ENCODE assay signal across 16 cellular contexts in the genomic region with DNA sequence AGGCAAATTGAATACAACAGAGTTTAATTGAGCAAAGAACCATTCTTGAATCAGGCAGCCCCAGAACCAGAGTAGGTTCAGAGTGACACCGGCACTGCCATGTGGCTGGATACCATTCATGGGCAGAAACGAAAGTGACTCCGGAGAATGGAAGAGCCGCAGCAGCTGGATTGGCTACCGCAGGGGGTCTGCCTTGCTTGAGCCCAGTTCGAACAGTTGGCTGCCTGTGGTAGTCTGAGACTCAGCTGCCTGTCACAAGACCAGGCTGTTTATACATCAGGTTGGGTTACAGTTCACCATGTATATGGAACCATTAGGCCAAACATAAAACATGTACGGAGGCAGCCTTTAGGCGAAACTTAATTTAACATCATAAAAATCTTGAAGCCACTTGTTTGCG.
DNase-seq lines count a peak whose midpoint lies in the region; ATAC-seq lines count a peak whose summit lies in the region.
"Had no signal": no experiment of that assay in that cellular context is flagged by ENCODE, and none has a peak within 500 bp of the region (broad histone marks: within the 10 kb centered on the region; RNA-seq: fewer than 3 reads in every experiment).

No MANE protein-coding gene starts in this region.

- peaks cover 50% of the 10 kb centered on the region for H3K79me2 ChIP-seq in Karpas-422 (ENCODE audit: low read length)

- no peak overlapping the region for H2AFZ ChIP-seq in Karpas-422 (ENCODE audit: low read length)

- intact Hi-C loops in activated T-helper 1 cell treated with anti-CD3 and anti-CD28 coated beads, Interleukin-12 subunit alpha, Interleukin-12 subunit beta, Interleukin-2, Interleukin-4 antibody, amounts not matched to agents 30 ng/mL and 10 ng/mL and 1 ng/mL, durations not matched to agents 14 hours and 24 hours and 36 hours (cut with micrococcal nuclease), result no loop called here

- no peaks in the 10 kb centered on the region for H4K20me1 ChIP-seq in Karpas-422 (ENCODE audit: insufficient read depth, low read depth, low read length)

- no peak overlapping the region for H3K4me3 ChIP-seq in Karpas-422 (ENCODE audit: low read length)
- H3K4me3 ChIP-seq: K562, vagina had no signal

- peaks cover 8% of the 10 kb centered on the region for H3K9me3 Mint-ChIP-seq in stimulated activated naive CD8-positive, alpha-beta T cell treated with anti-CD3 and anti-CD28 coated beads, Interleukin-15, Interleukin-2, amounts not matched to agents 100 ng/mL and 50 ng/mL, for 24 hours
- H3K9me3 Mint-ChIP-seq in stimulated activated naive CD8-positive, alpha-beta T cell treated with anti-CD3 and anti-CD28 coated beads, Interleukin-15, amount 100 ng/mL, for 72 hours, result peaks cover 8 to 16% of the 10 kb centered on the region in 2 donors
- peaks cover 9% of the 10 kb centered on the region for H3K9me3 Mint-ChIP-seq in activated T-helper 1 cell treated with anti-CD3 and anti-CD28 coated beads, Interleukin-12 subunit alpha, Interleukin-12 subunit beta, Interleukin-2, Interleukin-4 antibody, amounts not matched to agents 30 ng/mL and 10 ng/mL and 1 ng/mL, durations not matched to agents 14 hours and 24 hours and 36 hours

- peaks cover 51% of the 10 kb centered on the region for H3K4me1 ChIP-seq in Karpas-422 (ENCODE audit: low read length)

- H3K4me2 ChIP-seq in Karpas-422 (ENCODE audit: low read depth, low read length, poor library complexity, severe bottlenecking), result no peak overlapping the region

- H3K27ac Mint-ChIP-seq in stimulated activated naive CD8-positive, alpha-beta T cell treated with anti-CD3 and anti-CD28 coated beads, Interleukin-15, Interleukin-2, amounts not matched to agents 100 ng/mL and 50 ng/mL, for 24 hours, result peak overlapping the region; percentile 49
- no peak overlapping the region for H3K27ac Mint-ChIP-seq in stimulated activated naive CD8-positive, alpha-beta T cell treated with anti-CD3 and anti-CD28 coated beads, Interleukin-15, amount 100 ng/mL, for 72 hours
- H3K27ac Mint-ChIP-seq in activated T-helper 1 cell treated with anti-CD3 and anti-CD28 coated beads, Interleukin-12 subunit alpha, Interleukin-12 subunit beta, Interleukin-2, Interleukin-4 antibody, amounts not matched to agents 30 ng/mL and 10 ng/mL and 1 ng/mL, durations not matched to agents 14 hours and 24 hours and 36 hours, result no peak overlapping the region
- H3K27ac Mint-ChIP-seq: progenitor cell of endocrine pancreas had no signal

- peaks cover 97% of the 10 kb centered on the region for H3K4me1 Mint-ChIP-seq in stimulated activated naive CD8-positive, alpha-beta T cell treated with anti-CD3 and anti-CD28 coated beads, Interleukin-15, Interleukin-2, amounts not matched to agents 100 ng/mL and 50 ng/mL, for 24 hours (ENCODE audit: low read depth)
- H3K4me1 Mint-ChIP-seq in stimulated activated naive CD8-positive, alpha-beta T cell treated with anti-CD3 and anti-CD28 coated beads, Interleukin-15, amount 100 ng/mL, for 72 hours, result peaks cover 95% of the 10 kb centered on the region
- peaks cover 87% of the 10 kb centered on the region for H3K4me1 Mint-ChIP-seq in activated T-helper 1 cell treated with anti-CD3 and anti-CD28 coated beads, Interleukin-12 subunit alpha, Interleukin-12 subunit beta, Interleukin-2, Interleukin-4 antibody, amounts not matched to agents 30 ng/mL and 10 ng/mL and 1 ng/mL, durations not matched to agents 14 hours and 24 hours and 36 hours (ENCODE audit: low read depth)

- ATAC-seq in stimulated activated naive CD8-positive, alpha-beta T cell treated with anti-CD3 and anti-CD28 coated beads, Interleukin-15, amount 100 ng/mL, for 72 hours, result no peak
- ATAC-seq: K562 had no signal

- DNase-seq in stimulated activated naive CD8-positive, alpha-beta T cell treated with anti-CD3 and anti-CD28 coated beads, Interleukin-15, amount 100 ng/mL, for 72 hours, result no peak
- DNase-seq in NCI-H748 treated with DMSO at 0.1 percent for 48 hours (lab: John Stamatoyannopoulos, UW) (peak; percentile 60), left kidney (ENCODE audit: low read depth, low spot score) (peak; percentile 57), KG1 (lab: John Stamatoyannopoulos, UW) (no peak), Karpas-422 (no peak)
- DNase-seq in activated T-helper 1 cell treated with anti-CD3 and anti-CD28 coated beads, Interleukin-12 subunit alpha, Interleukin-12 subunit beta, Interleukin-2, Interleukin-4 antibody, amounts not matched to agents 30 ng/mL and 10 ng/mL and 1 ng/mL, durations not matched to agents 14 hours and 24 hours and 36 hours (ENCODE audit: low spot score), result no peak
- no peak for DNase-seq in stimulated activated CD4-positive, alpha-beta T cell treated with anti-CD3 and anti-CD28 coated beads, Interleukin-12 subunit alpha, Interleukin-12 subunit beta, amount 100 ng/mL, for 4 hours
- DNase-seq: activated naive CD8-positive, alpha-beta T cell treated with anti-CD3 and anti-CD28 coated beads, Interleukin-2, amount 10 ng/mL, durations not matched to agents 7 days and 5 days; DMS53; RPMI8226; stimulated activated CD4-positive, alpha-beta T cell treated with anti-CD3 and anti-CD28 coated beads, Interleukin-1b, Interleukin-23, amount 100 ng/mL, for 48 hours; T1000 had no signal

- H3K36me3 Mint-ChIP-seq in stimulated activated naive CD8-positive, alpha-beta T cell treated with anti-CD3 and anti-CD28 coated beads, Interleukin-15, Interleukin-2, amounts not matched to agents 100 ng/mL and 50 ng/mL, for 24 hours (ENCODE audit: low read depth), result peaks cover 35% of the 10 kb centered on the region
- H3K36me3 Mint-ChIP-seq in activated T-helper 1 cell treated with anti-CD3 and anti-CD28 coated beads, Interleukin-12 subunit alpha, Interleukin-12 subunit beta, Interleukin-2, Interleukin-4 antibody, amounts not matched to agents 30 ng/mL and 10 ng/mL and 1 ng/mL, durations not matched to agents 14 hours and 24 hours and 36 hours (ENCODE audit: low read depth), result peaks cover 37% of the 10 kb centered on the region

- H3K9me2 ChIP-seq in Karpas-422 (replicated peaks; ENCODE audit: insufficient read depth, low read length), result no peaks in the 10 kb centered on the region

- no peaks in the 10 kb centered on the region for H3K27me3 ChIP-seq in Karpas-422 (ENCODE audit: low read length)
- H3K27me3 ChIP-seq: vagina had no signal

- H3K27ac ChIP-seq in Karpas-422 (ENCODE audit: low read length), result no peak overlapping the region
- H3K27ac ChIP-seq: vagina had no signal

- no peaks in the 10 kb centered on the region for H3K36me3 ChIP-seq in Karpas-422 (ENCODE audit: insufficient read depth, low read length)
- H3K36me3 ChIP-seq: vagina had no signal

- no peak overlapping the region for H3K9ac ChIP-seq in Karpas-422 (ENCODE audit: low read length)

- no peak overlapping the region for H3K4me3 Mint-ChIP-seq in stimulated activated naive CD8-positive, alpha-beta T cell treated with anti-CD3 and anti-CD28 coated beads, Interleukin-15, Interleukin-2, amounts not matched to agents 100 ng/mL and 50 ng/mL, for 24 hours
- H3K4me3 Mint-ChIP-seq in stimulated activated naive CD8-positive, alpha-beta T cell treated with anti-CD3 and anti-CD28 coated beads, Interleukin-15, amount 100 ng/mL, for 72 hours, result no peak overlapping the region
- no peak overlapping the region for H3K4me3 Mint-ChIP-seq in activated T-helper 1 cell treated with anti-CD3 and anti-CD28 coated beads, Interleukin-12 subunit alpha, Interleukin-12 subunit beta, Interleukin-2, Interleukin-4 antibody, amounts not matched to agents 30 ng/mL and 10 ng/mL and 1 ng/mL, durations not matched to agents 14 hours and 24 hours and 36 hours
- H3K4me3 Mint-ChIP-seq: activated naive CD8-positive, alpha-beta T cell treated with anti-CD3 and anti-CD28 coated beads, Interleukin-2, amount 10 ng/mL, durations not matched to agents 7 days and 5 days had no signal

- H3K27me3 Mint-ChIP-seq in stimulated activated naive CD8-positive, alpha-beta T cell treated with anti-CD3 and anti-CD28 coated beads, Interleukin-15, Interleukin-2, amounts not matched to agents 100 ng/mL and 50 ng/mL, for 24 hours, result no peaks in the 10 kb centered on the region
- no peaks in the 10 kb centered on the region for H3K27me3 Mint-ChIP-seq in stimulated activated naive CD8-positive, alpha-beta T cell treated with anti-CD3 and anti-CD28 coated beads, Interleukin-15, amount 100 ng/mL, for 72 hours
- no peaks in the 10 kb centered on the region for H3K27me3 Mint-ChIP-seq in activated T-helper 1 cell treated with anti-CD3 and anti-CD28 coated beads, Interleukin-12 subunit alpha, Interleukin-12 subunit beta, Interleukin-2, Interleukin-4 antibody, amounts not matched to agents 30 ng/mL and 10 ng/mL and 1 ng/mL, durations not matched to agents 14 hours and 24 hours and 36 hours (ENCODE audit: insufficient read depth)
- H3K27me3 Mint-ChIP-seq: activated naive CD8-positive, alpha-beta T cell treated with anti-CD3 and anti-CD28 coated beads, Interleukin-2, amount 10 ng/mL, durations not matched to agents 7 days and 5 days; progenitor cell of endocrine pancreas had no signal

- no peaks in the 10 kb centered on the region for H3K9me3 ChIP-seq in Karpas-422 (ENCODE audit: low read length)
- H3K9me3 ChIP-seq: vagina had no signal

Comparison
In these comparisons a context has a peak if more than half of its experiments do, and no peak if none do; other contexts are left out.
1. DNase-seq: peak in NCI-H748 treated with DMSO at 0.1 percent for 48 hours (single experiment) and left kidney (single experiment); none in stimulated activated naive CD8-positive, alpha-beta T cell treated with anti-CD3 and anti-CD28 coated beads, Interleukin-15, amount 100 ng/mL, for 72 hours (0 of 2), activated T-helper 1 cell treated with anti-CD3 and anti-CD28 coated beads, Interleukin-12 subunit alpha, Interleukin-12 subunit beta, Interleukin-2, Interleukin-4 antibody, amounts not matched to agents 30 ng/mL and 10 ng/mL and 1 ng/mL, durations not matched to agents 14 hours and 24 hours and 36 hours (single experiment), stimulated activated CD4-positive, alpha-beta T cell treated with anti-CD3 and anti-CD28 coated beads, Interleukin-12 subunit alpha, Interleukin-12 subunit beta, amount 100 ng/mL, for 4 hours (single experiment), KG1 (single experiment) and Karpas-422 (single experiment).